Comparison of ENCODE assay signal across 1 cellular context in the genomic region with DNA sequence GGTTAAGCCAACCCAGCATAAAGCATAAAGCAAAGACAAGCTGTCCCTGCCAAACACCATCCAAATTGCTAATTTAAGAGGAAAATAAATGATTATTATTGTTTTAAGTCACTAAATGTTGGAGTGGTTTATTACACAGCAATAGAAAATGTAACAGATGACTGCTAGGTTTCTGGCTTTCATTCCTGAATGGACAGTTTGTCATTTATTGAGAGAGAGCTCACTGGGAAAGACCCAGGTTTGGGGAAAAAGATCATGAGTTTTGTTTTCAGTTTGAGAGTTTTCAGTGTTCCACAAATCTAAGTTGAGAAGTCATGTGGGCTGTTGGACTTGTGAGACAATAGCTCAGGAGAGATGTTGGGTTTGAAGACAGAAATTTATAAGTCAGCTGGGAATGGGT.
TF ChIP-seq lines count a peak whose summit lies in the region.

No MANE protein-coding gene starts in this region.

TF ChIP-seq in GM12878, 131 proteins besides CTCF, POLR2A, EP300 and RAD21:
- TF ChIP-seq, protein P1, sequence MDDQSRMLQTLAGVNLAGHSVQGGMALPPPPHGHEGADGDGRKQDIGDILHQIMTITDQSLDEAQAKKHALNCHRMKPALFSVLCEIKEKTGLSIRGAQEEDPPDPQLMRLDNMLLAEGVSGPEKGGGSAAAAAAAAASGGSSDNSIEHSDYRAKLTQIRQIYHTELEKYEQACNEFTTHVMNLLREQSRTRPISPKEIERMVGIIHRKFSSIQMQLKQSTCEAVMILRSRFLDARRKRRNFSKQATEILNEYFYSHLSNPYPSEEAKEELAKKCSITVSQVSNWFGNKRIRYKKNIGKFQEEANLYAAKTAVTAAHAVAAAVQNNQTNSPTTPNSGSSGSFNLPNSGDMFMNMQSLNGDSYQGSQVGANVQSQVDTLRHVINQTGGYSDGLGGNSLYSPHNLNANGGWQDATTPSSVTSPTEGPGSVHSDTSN (IDR thresholded peaks at IDR 0.05; ENCODE audit: insufficient replicate concordance, low read depth, low read length): no peak
- TF ChIP-seq, protein P2, sequence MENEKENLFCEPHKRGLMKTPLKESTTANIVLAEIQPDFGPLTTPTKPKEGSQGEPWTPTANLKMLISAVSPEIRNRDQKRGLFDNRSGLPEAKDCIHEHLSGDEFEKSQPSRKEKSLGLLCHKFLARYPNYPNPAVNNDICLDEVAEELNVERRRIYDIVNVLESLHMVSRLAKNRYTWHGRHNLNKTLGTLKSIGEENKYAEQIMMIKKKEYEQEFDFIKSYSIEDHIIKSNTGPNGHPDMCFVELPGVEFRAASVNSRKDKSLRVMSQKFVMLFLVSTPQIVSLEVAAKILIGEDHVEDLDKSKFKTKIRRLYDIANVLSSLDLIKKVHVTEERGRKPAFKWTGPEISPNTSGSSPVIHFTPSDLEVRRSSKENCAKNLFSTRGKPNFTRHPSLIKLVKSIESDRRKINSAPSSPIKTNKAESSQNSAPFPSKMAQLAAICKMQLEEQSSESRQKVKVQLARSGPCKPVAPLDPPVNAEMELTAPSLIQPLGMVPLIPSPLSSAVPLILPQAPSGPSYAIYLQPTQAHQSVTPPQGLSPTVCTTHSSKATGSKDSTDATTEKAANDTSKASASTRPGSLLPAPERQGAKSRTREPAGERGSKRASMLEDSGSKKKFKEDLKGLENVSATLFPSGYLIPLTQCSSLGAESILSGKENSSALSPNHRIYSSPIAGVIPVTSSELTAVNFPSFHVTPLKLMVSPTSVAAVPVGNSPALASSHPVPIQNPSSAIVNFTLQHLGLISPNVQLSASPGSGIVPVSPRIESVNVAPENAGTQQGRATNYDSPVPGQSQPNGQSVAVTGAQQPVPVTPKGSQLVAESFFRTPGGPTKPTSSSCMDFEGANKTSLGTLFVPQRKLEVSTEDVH (IDR thresholded peaks at IDR 0.05; ENCODE audit: low read depth, partially characterized antibody): no peak
- TF ChIP-seq SP1 (IDR thresholded peaks at IDR 0.05; ENCODE audit: low read depth, low read length) (no peak), IKZF1 (conservative IDR thresholded peaks at IDR 0.05) (0 out of 2 replicates have a peak, but pooled peaks have one; percentile 11), IKZF2 (IDR thresholded peaks at IDR 0.05) (peak; percentile 23 to 43; a peak in 2 of 4 replicates)
- TF ChIP-seq, protein P3, sequence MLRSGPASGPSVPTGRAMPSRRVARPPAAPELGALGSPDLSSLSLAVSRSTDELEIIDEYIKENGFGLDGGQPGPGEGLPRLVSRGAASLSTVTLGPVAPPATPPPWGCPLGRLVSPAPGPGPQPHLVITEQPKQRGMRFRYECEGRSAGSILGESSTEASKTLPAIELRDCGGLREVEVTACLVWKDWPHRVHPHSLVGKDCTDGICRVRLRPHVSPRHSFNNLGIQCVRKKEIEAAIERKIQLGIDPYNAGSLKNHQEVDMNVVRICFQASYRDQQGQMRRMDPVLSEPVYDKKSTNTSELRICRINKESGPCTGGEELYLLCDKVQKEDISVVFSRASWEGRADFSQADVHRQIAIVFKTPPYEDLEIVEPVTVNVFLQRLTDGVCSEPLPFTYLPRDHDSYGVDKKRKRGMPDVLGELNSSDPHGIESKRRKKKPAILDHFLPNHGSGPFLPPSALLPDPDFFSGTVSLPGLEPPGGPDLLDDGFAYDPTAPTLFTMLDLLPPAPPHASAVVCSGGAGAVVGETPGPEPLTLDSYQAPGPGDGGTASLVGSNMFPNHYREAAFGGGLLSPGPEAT (IDR thresholded peaks at IDR 0.05; ENCODE audit: low read depth): peak; percentile 29; the same call in 1 of the 2 replicates
- TF ChIP-seq, protein P4, sequence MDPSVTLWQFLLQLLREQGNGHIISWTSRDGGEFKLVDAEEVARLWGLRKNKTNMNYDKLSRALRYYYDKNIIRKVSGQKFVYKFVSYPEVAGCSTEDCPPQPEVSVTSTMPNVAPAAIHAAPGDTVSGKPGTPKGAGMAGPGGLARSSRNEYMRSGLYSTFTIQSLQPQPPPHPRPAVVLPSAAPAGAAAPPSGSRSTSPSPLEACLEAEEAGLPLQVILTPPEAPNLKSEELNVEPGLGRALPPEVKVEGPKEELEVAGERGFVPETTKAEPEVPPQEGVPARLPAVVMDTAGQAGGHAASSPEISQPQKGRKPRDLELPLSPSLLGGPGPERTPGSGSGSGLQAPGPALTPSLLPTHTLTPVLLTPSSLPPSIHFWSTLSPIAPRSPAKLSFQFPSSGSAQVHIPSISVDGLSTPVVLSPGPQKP (IDR thresholded peaks at IDR 0.05; ENCODE audit: low read depth, low read length): no peak
